1 cellular context compared by ENCODE assay signal in the genomic region with DNA sequence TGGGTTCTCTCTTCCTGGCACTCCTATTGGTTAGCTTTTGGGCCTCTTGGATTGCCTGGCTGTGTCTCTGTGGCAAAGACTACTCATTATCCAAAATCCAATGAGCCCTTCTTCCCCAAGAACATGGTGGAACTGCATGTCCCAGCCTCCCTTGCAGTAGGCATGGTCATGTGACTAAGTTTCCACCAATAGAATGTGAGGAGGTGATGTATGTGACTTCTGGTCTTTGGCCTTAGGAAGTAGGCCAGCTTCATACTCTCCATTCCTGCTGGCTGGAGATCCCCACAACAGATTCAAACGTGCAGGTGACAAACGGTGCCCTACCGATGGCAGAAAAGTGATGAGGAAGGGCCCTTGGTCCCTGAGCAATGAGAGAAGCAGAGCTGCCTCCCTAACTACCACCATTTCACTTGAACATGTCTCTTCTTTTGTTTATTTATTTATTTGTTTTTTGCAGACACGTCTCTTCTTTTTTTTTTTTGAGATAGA.
TF ChIP-seq lines count a peak whose summit lies in the region.

No MANE protein-coding gene starts in this region.

TF ChIP-seq in K562, 482 proteins besides CTCF, POLR2A, EP300 and RAD21 (continued from another document):
- TF ChIP-seq, protein P1, sequence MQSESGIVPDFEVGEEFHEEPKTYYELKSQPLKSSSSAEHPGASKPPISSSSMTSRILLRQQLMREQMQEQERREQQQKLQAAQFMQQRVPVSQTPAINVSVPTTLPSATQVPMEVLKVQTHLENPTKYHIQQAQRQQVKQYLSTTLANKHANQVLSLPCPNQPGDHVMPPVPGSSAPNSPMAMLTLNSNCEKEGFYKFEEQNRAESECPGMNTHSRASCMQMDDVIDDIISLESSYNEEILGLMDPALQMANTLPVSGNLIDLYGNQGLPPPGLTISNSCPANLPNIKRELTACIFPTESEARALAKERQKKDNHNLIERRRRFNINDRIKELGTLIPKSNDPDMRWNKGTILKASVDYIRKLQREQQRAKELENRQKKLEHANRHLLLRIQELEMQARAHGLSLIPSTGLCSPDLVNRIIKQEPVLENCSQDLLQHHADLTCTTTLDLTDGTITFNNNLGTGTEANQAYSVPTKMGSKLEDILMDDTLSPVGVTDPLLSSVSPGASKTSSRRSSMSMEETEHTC (IDR thresholded peaks at IDR 0.05): 0 out of 2 replicates have a peak, but pooled peaks have one; percentile 17
- TF ChIP-seq, protein P2, sequence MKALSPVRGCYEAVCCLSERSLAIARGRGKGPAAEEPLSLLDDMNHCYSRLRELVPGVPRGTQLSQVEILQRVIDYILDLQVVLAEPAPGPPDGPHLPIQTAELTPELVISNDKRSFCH (CRISPR knock-in tag; IDR thresholded peaks at IDR 0.05): no peak
- TF ChIP-seq, protein P2 (tag; IDR thresholded peaks at IDR 0.05): 0 out of 2 replicates have a peak, but pooled peaks have one; percentile 32
- peak; percentile 57 for TF ChIP-seq FOS (IDR thresholded peaks at IDR 0.05; ENCODE audit: extremely low read depth, insufficient read length)
- peak; percentile 53 for TF ChIP-seq TBP (optimal IDR thresholded peaks at IDR 0.05; ENCODE audit: low read depth, low read length)
- TF ChIP-seq ZNF143 (CRISPR knock-in tag; IDR thresholded peaks at IDR 0.05): peak; percentile 87
- peak; percentile 67; the same call in 1 of the 2 replicates for TF ChIP-seq ZNF395 (CRISPR knock-in tag; IDR thresholded peaks at IDR 0.05)
- peak; percentile 94 for TF ChIP-seq HCFC1 (IDR thresholded peaks at IDR 0.05; ENCODE audit: low read depth, low read length)
- no peak for TF ChIP-seq SAFB (IDR thresholded peaks at IDR 0.05; ENCODE audit: borderline replicate concordance, low read depth, low read length)
- TF ChIP-seq ZNF586 (CRISPR knock-in tag; conservative IDR thresholded peaks at IDR 0.05): no peak
- no peak for TF ChIP-seq NR3C1 (CRISPR knock-in tag; IDR thresholded peaks at IDR 0.05)
- TF ChIP-seq MTF1 (CRISPR knock-in tag; IDR thresholded peaks at IDR 0.05; ENCODE audit: borderline replicate concordance): no peak
- TF ChIP-seq ZNF764 (CRISPR knock-in tag; IDR thresholded peaks at IDR 0.05; ENCODE audit: low read depth): no peak
- TF ChIP-seq, protein P3, sequence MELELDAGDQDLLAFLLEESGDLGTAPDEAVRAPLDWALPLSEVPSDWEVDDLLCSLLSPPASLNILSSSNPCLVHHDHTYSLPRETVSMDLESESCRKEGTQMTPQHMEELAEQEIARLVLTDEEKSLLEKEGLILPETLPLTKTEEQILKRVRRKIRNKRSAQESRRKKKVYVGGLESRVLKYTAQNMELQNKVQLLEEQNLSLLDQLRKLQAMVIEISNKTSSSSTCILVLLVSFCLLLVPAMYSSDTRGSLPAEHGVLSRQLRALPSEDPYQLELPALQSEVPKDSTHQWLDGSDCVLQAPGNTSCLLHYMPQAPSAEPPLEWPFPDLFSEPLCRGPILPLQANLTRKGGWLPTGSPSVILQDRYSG (tag; conservative IDR thresholded peaks at IDR 0.05; ENCODE audit: low read depth): 0 out of 2 replicates have a peak, but pooled peaks have one; percentile 23
- peak; percentile 78 for TF ChIP-seq ELF1 (tag; IDR thresholded peaks at IDR 0.05)
- no peak for TF ChIP-seq NR2C2 (CRISPR knock-in tag; IDR thresholded peaks at IDR 0.05)
- TF ChIP-seq NR2C2 (tag; IDR thresholded peaks at IDR 0.05): peak; percentile 88
- TF ChIP-seq SMAD4 (CRISPR knock-in tag; conservative IDR thresholded peaks at IDR 0.05): 0 out of 2 replicates have a peak, but pooled peaks have one; percentile 13
- peak; percentile 79 for TF ChIP-seq NFYB (IDR thresholded peaks at IDR 0.05; ENCODE audit: extremely low read depth, insufficient read length)
- peak; percentile 99 for TF ChIP-seq TOE1 (IDR thresholded peaks at IDR 0.05; ENCODE audit: borderline replicate concordance)
- TF ChIP-seq TOE1 (CRISPR knock-in tag; IDR thresholded peaks at IDR 0.05; ENCODE audit: borderline replicate concordance, low read depth): no peak
- TF ChIP-seq PHF8 (IDR thresholded peaks at IDR 0.05; ENCODE audit: borderline replicate concordance, low read length): peak; percentile 20; the same call in 1 of the 2 replicates
- no peak for TF ChIP-seq EP400 (IDR thresholded peaks at IDR 0.05)
- TF ChIP-seq GATA2 (CRISPR knock-in tag; IDR thresholded peaks at IDR 0.05): peak; percentile 27; the same call in 1 of the 2 replicates
- peak; percentile 68; the same call in 1 of the 2 replicates for TF ChIP-seq MBD2 (IDR thresholded peaks at IDR 0.05; ENCODE audit: borderline replicate concordance, low read depth)
- no peak for TF ChIP-seq DLX4 (CRISPR knock-in tag; IDR thresholded peaks at IDR 0.05)
- no peak for TF ChIP-seq TRIM24 (IDR thresholded peaks at IDR 0.05)
- TF ChIP-seq, protein P4, sequence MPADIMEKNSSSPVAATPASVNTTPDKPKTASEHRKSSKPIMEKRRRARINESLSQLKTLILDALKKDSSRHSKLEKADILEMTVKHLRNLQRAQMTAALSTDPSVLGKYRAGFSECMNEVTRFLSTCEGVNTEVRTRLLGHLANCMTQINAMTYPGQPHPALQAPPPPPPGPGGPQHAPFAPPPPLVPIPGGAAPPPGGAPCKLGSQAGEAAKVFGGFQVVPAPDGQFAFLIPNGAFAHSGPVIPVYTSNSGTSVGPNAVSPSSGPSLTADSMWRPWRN (IDR thresholded peaks at IDR 0.05; ENCODE audit: low read depth): no peak
- no peak for TF ChIP-seq DMBX1 (CRISPR knock-in tag; IDR thresholded peaks at IDR 0.05; ENCODE audit: borderline replicate concordance)
- peak; percentile 96 for TF ChIP-seq USF2 (CRISPR knock-in tag; IDR thresholded peaks at IDR 0.05)
- peak; percentile 80 for TF ChIP-seq CREM (IDR thresholded peaks at IDR 0.05; ENCODE audit: low read depth)
- TF ChIP-seq KAT2B (IDR thresholded peaks at IDR 0.05; ENCODE audit: low read depth, low read length): no peak
- 0 out of 2 replicates have a peak, but pooled peaks have one; percentile 42 for TF ChIP-seq NFRKB (IDR thresholded peaks at IDR 0.05; ENCODE audit: low read depth)
- TF ChIP-seq U2AF1 (optimal IDR thresholded peaks at IDR 0.05; ENCODE audit: low read depth, low read length): no peak
- TF ChIP-seq, protein P5, sequence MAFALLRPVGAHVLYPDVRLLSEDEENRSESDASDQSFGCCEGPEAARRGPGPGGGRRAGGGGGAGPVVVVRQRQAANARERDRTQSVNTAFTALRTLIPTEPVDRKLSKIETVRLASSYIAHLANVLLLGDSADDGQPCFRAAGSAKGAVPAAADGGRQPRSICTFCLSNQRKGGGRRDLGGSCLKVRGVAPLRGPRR (CRISPR knock-in tag; IDR thresholded peaks at IDR 0.05): no peak
- TF ChIP-seq, protein P6, sequence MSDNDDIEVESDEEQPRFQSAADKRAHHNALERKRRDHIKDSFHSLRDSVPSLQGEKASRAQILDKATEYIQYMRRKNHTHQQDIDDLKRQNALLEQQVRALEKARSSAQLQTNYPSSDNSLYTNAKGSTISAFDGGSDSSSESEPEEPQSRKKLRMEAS (CRISPR knock-in tag; IDR thresholded peaks at IDR 0.05): peak; percentile 61
- no peak for TF ChIP-seq ZBTB8A (IDR thresholded peaks at IDR 0.05; ENCODE audit: partially characterized antibody)
- no peak; a peak in 1 of 4 replicates for TF ChIP-seq SRF (CRISPR knock-in tag; IDR thresholded peaks at IDR 0.05)
- peak; percentile 14 to 53; a peak in 1 of 4 replicates for TF ChIP-seq FOXK2 (conservative IDR thresholded peaks at IDR 0.05 in 1 of 2, IDR thresholded peaks at IDR 0.05 in 1 of 2; ENCODE audit: low read depth in 2 of 2)
- TF ChIP-seq HDAC6 (IDR thresholded peaks at IDR 0.05; ENCODE audit: low read depth, low read length): no peak
- TF ChIP-seq MAFK (IDR thresholded peaks at IDR 0.05; ENCODE audit: low read length): no peak
- TF ChIP-seq E2F6 (IDR thresholded peaks at IDR 0.05; ENCODE audit: borderline replicate concordance in 1 of 2, extremely low read depth in 1 of 2, insufficient read depth in 1 of 2, insufficient read length in 1 of 2, low read depth in 1 of 2, low read length in 1 of 2, poor library complexity in 1 of 2, severe bottlenecking in 1 of 2): no peak
- no peak for TF ChIP-seq PRMT5 (CRISPR knock-in tag; IDR thresholded peaks at IDR 0.05)
- peak; percentile 28; the same call in 1 of the 2 replicates for TF ChIP-seq JUND (IDR thresholded peaks at IDR 0.05; ENCODE audit: borderline replicate concordance, low read depth, low read length)
- TF ChIP-seq JUND (tag; IDR thresholded peaks at IDR 0.05; ENCODE audit: borderline replicate concordance, low read depth, low read length): no peak; the same call in 2 of the 3 replicates
- no peak for TF ChIP-seq TAF1 (IDR thresholded peaks at IDR 0.05; ENCODE audit: control insufficient read depth, extremely low read depth, insufficient read depth, low read length, severe bottlenecking)
- peak; percentile 97 for TF ChIP-seq RAD51 (IDR thresholded peaks at IDR 0.05; ENCODE audit: borderline replicate concordance, low read depth)
- TF ChIP-seq SPI1 (IDR thresholded peaks at IDR 0.05; ENCODE audit: borderline replicate concordance, low read depth, low read length): no peak
